In the genomic region with DNA sequence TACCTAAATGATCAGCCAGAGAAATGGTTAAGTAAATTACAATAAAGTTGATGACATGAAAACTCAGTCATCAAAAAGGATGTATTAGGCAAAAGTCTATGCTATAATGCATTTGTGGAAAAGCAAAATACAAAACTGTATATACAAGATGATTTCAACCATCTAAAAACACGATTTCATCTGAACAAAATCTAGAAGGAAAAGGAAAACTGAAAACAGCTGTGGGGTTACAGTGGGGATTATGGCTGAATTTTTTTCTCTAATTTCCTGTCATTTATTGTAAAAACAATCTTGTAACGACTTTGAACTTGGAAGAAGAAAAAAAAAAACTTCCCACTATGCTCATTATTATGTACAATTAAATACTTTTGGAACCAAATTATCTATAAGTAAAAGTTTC, we compare ENCODE assay signal across 1 cellular context.
TF ChIP-seq lines count a peak whose summit lies in the region.

No MANE protein-coding gene starts in this region.

TF ChIP-seq in endothelial cell of umbilical vein, 7 proteins besides CTCF, POLR2A, EP300 and RAD21:
- TF ChIP-seq, protein P1, sequence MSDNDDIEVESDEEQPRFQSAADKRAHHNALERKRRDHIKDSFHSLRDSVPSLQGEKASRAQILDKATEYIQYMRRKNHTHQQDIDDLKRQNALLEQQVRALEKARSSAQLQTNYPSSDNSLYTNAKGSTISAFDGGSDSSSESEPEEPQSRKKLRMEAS (IDR thresholded peaks at IDR 0.05; ENCODE audit: insufficient read depth, insufficient read length) = no peak
- no peak for TF ChIP-seq POLR2AphosphoS5 (IDR thresholded peaks at IDR 0.05; ENCODE audit: insufficient read depth, low read depth, low read length)
- TF ChIP-seq GATA2 (IDR thresholded peaks at IDR 0.05; ENCODE audit: insufficient read depth, insufficient read length, low read depth, low read length) = no peak
- no peak for TF ChIP-seq FOS (IDR thresholded peaks at IDR 0.05; ENCODE audit: borderline replicate concordance, insufficient read depth, low read length)
- no peak for TF ChIP-seq EZH2 (IDR thresholded peaks at IDR 0.05; ENCODE audit: borderline replicate concordance, low read depth, low read length, severe bottlenecking)
- TF ChIP-seq MYC (IDR thresholded peaks at IDR 0.05; ENCODE audit: low read depth, low read length) = no peak
- no peak for TF ChIP-seq JUN (IDR thresholded peaks at IDR 0.05; ENCODE audit: borderline replicate concordance, insufficient read depth, insufficient read length, low read depth)
